Comparison of ENCODE assay signal across 8 cellular contexts in the genomic region with DNA sequence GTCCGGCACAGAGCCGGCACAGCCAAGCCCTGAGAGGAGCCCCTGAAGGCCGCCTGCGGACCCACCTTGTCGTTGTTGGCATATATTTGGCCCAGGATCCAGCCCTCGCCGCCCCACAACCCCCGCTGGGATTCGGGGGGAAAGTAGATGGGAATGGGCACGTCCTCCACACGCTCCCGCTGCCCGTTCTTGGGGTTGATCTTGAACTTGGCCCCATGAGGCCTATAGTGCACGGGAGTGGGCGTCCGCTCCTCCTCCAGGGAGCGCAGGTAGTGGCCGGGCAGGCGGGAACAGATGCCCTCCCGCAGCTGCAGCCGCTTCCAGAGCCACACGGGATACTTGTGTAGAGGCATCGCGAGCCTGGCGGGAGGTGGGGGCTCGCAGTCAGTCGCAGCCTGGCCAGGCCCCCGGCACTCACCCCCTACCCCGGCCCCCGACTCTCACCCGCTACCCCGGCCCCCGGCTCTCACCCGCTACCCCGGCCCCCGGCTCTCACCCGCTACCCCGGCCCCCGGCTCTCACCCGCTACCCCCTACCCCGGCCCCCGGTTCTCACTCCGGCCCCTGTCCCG. TPM values are rescaled to one million over a fixed set of nuclear protein-coding genes. Genes with fewer than 3 reads are reported as not detected.
DNase-seq lines count a peak whose midpoint lies in the region; ATAC-seq and TF ChIP-seq lines count a peak whose summit lies in the region.

No MANE protein-coding gene starts in this region.

- H3K9me3 ChIP-seq in cardiac muscle cell (ENCODE audit: low read depth) (no peaks in the 10 kb centered on the region), lower lobe of right lung (no peaks in the 10 kb centered on the region)

- H3K4me3 ChIP-seq in cardiac muscle cell (peak overlapping the region; percentile 40), cardiac fibroblast (replicated peaks in 1 of 2; ENCODE audit: low read depth in 2 of 2, low read length in 2 of 2) (peak overlapping the region; percentile 49), lower lobe of right lung (peak overlapping the region; percentile 44)

- peaks cover 35% of the 10 kb centered on the region for H3K36me3 ChIP-seq in cardiac muscle cell
- H3K36me3 ChIP-seq in lower lobe of right lung, result peaks cover 64% of the 10 kb centered on the region

- TF ChIP-seq CTCF in cardiac muscle cell (IDR thresholded peaks at IDR 0.05; ENCODE audit: low read depth, low read length) (no peak), cardiac fibroblast (IDR thresholded peaks at IDR 0.05; ENCODE audit: low read depth, low read length) (no peak), lower lobe of right lung (IDR thresholded peaks at IDR 0.05) (no peak)

- H3K4me1 ChIP-seq in cardiac muscle cell (ENCODE audit: low read depth), result peaks cover 5% of the 10 kb centered on the region
- peaks cover 19% of the 10 kb centered on the region for H3K4me1 ChIP-seq in lower lobe of right lung

- ATAC-seq in lower lobe of right lung (peak; percentile 53 to 71), HG02763 (IDR thresholded peaks at IDR 0.05; ENCODE audit: unreplicated experiment) (no peak), HG03571 (IDR thresholded peaks at IDR 0.05; ENCODE audit: unreplicated experiment) (no peak)

- intact Hi-C loops in cardiac septum (cut with DNase I) (no loop called here), lower lobe of right lung (cut with DNase I) (no loop called here)

- H3K27me3 ChIP-seq in cardiac muscle cell (no peaks in the 10 kb centered on the region), lower lobe of right lung (ENCODE audit: low read depth) (no peaks in the 10 kb centered on the region)

- H3K27ac ChIP-seq in cardiac muscle cell (no peak overlapping the region), lower lobe of right lung (peak overlapping the region; percentile 80)

- DNase-seq in cardiac muscle cell (ENCODE audit: low read depth in 1 of 2, low spot score in 1 of 2) (peak; percentile 43 to 64), cardiac septum (ENCODE audit: low spot score) (no peak), cardiac fibroblast (ENCODE audit: low read depth in 2 of 2) (peak in 1 of 2 donors; percentile 19), lower lobe of right lung (no peak), activated gamma-delta T cell (lab: John Stamatoyannopoulos, UW) (no peak), SIG-M5 treated with dmso at 0.1 percent for 504 hours (lab: John Stamatoyannopoulos, UW; ENCODE audit: unreplicated experiment) (no peak)

RNA-seq across cellular contexts. Expression of a gene that starts 0.4 kb away (rescaled TPM):
- total RNA-seq in cardiac muscle cell (242 and 350 TPM in 2 replicates), cardiac septum (60.1 TPM), lower lobe of right lung (43.4 TPM)
- 234 and 290 TPM in 2 replicates for polyA plus RNA-seq in cardiac muscle cell

RNA-seq across cellular contexts. Expression of a gene that starts 11.8 kb away (rescaled TPM):
- total RNA-seq in cardiac muscle cell (135 and 167 TPM in 2 replicates), cardiac septum (42.8 TPM), lower lobe of right lung (55.8 TPM)
- polyA plus RNA-seq in cardiac muscle cell, result 113 and 142 TPM in 2 replicates

RNA-seq across cellular contexts. Expression of a gene that starts 17.4 kb away (rescaled TPM):
- total RNA-seq in cardiac muscle cell (29.1 and 49.7 TPM in 2 replicates), cardiac septum (13.5 TPM), lower lobe of right lung (22.4 TPM)
- 16.5 and 25.4 TPM in 2 replicates for polyA plus RNA-seq in cardiac muscle cell

RNA-seq across cellular contexts. Expression of a gene that starts 27.0 kb away (rescaled TPM):
- total RNA-seq in cardiac muscle cell (352 and 452 TPM in 2 replicates), cardiac septum (65.0 TPM), lower lobe of right lung (42.3 TPM)
- polyA plus RNA-seq in cardiac muscle cell, result 518 and 664 TPM in 2 replicates

RNA-seq across cellular contexts. Expression of a gene that starts 31.7 kb away (rescaled TPM):
- total RNA-seq in cardiac muscle cell (48.7 and 51.5 TPM in 2 replicates), cardiac septum (11.6 TPM), lower lobe of right lung (10.1 TPM)
- polyA plus RNA-seq in cardiac muscle cell, result 49.5 and 50.0 TPM in 2 replicates

Comparison
In these comparisons a context has a peak if more than half of its experiments do, and no peak if none do; other contexts are left out.
1. DNase-seq: peak in cardiac muscle cell (2 of 2); none in cardiac septum (single experiment), lower lobe of right lung (single experiment), activated gamma-delta T cell (single experiment) and SIG-M5 treated with dmso at 0.1 percent for 504 hours (single experiment).
2. ATAC-seq: peak in lower lobe of right lung (2 of 2); none in HG02763 (single experiment) and HG03571 (single experiment).
3. Peak in every context shown above with its lines, with median percentiles within 50 percentile points of each other: H3K4me3 ChIP-seq.